19 cellular contexts compared by ENCODE assay signal in genomic region chr6:157847846-157848245, GRCh38. TPM values are rescaled to one million over a fixed set of nuclear protein-coding genes. Genes with fewer than 3 reads are reported as not detected.
DNase-seq lines count a peak whose midpoint lies in the region; ATAC-seq and TF ChIP-seq lines count a peak whose summit lies in the region.
"Had no signal": no experiment of that assay in that cellular context is flagged by ENCODE, and none has a peak within 500 bp of the region (broad histone marks: within the 10 kb centered on the region; RNA-seq: fewer than 3 reads in every experiment).

No MANE protein-coding gene starts in this region.

- no peak overlapping the region for H3K4me3 Mint-ChIP-seq in activated naive CD8-positive, alpha-beta T cell
- no peak overlapping the region for H3K4me3 Mint-ChIP-seq in activated naive CD8-positive, alpha-beta T cell treated with anti-CD3 and anti-CD28 coated beads, Interleukin-2, amount 50 U/mL, for 24 hours
- H3K4me3 Mint-ChIP-seq in stimulated activated naive B cell treated with anti-CD40 and anti-IgM and Interleukin-4, amounts not matched to agents 10 μg/mL and 1 μg/mL and 100 μg/mL, for 72 hours = peak overlapping the region in 1 of 2 donors; percentile 43
- H3K4me3 Mint-ChIP-seq in effector memory CD8-positive, alpha-beta T cell = no peak overlapping the region

- H3K4me3 ChIP-seq in WERI-Rb-1 (ENCODE audit: low read depth, low read length) (no peak overlapping the region), hepatocyte (no peak overlapping the region), Peyer's patch (no peak overlapping the region)
- H3K4me3 ChIP-seq: A549, MG63, PC-9 had no signal

- peak overlapping the region; percentile 10 for H3K4me2 ChIP-seq in hepatocyte
- H3K4me2 ChIP-seq: A549, PC-9 had no signal

- H3K27me3 Mint-ChIP-seq in activated naive CD8-positive, alpha-beta T cell = no peaks in the 10 kb centered on the region
- H3K27me3 Mint-ChIP-seq in activated naive CD8-positive, alpha-beta T cell treated with anti-CD3 and anti-CD28 coated beads, Interleukin-2, amount 50 U/mL, for 24 hours = no peaks in the 10 kb centered on the region
- no peaks in the 10 kb centered on the region for H3K27me3 Mint-ChIP-seq in stimulated activated naive B cell treated with anti-CD40 and anti-IgM and Interleukin-4, amounts not matched to agents 10 μg/mL and 1 μg/mL and 100 μg/mL, for 72 hours
- no peaks in the 10 kb centered on the region for H3K27me3 Mint-ChIP-seq in effector memory CD8-positive, alpha-beta T cell

- H3K27ac ChIP-seq in WERI-Rb-1 (peak overlapping the region; percentile 28; the same call in 1 of the 2 replicates), hepatocyte (peak overlapping the region; percentile 36), Peyer's patch (no peak overlapping the region)
- H3K27ac ChIP-seq: A549, C4-2B, PC-9 had no signal

- H3K27me3 ChIP-seq in WERI-Rb-1 (ENCODE audit: insufficient read depth, low read depth, severe bottlenecking) (no peaks in the 10 kb centered on the region), hepatocyte (no peaks in the 10 kb centered on the region), Peyer's patch (no peaks in the 10 kb centered on the region)
- H3K27me3 ChIP-seq: MG63 had no signal

- H3K9me3 Mint-ChIP-seq in activated naive CD8-positive, alpha-beta T cell (ENCODE audit: low read depth) = peaks cover 6% of the 10 kb centered on the region
- peaks cover 7% of the 10 kb centered on the region for H3K9me3 Mint-ChIP-seq in activated naive CD8-positive, alpha-beta T cell treated with anti-CD3 and anti-CD28 coated beads, Interleukin-2, amount 50 U/mL, for 24 hours
- H3K9me3 Mint-ChIP-seq in stimulated activated naive B cell treated with anti-CD40 and anti-IgM and Interleukin-4, amounts not matched to agents 10 μg/mL and 1 μg/mL and 100 μg/mL, for 72 hours = peaks cover 1 to 6% of the 10 kb centered on the region in 2 donors
- H3K9me3 Mint-ChIP-seq in effector memory CD8-positive, alpha-beta T cell = peaks cover 0 to 1% of the 10 kb centered on the region in 2 donors

- TF ChIP-seq CTCF in WERI-Rb-1 (IDR thresholded peaks at IDR 0.05; ENCODE audit: low read depth, low read length) (no peak), hepatocyte (IDR thresholded peaks at IDR 0.05; ENCODE audit: poor library complexity) (no peak), Peyer's patch (IDR thresholded peaks at IDR 0.05) (no peak)

- peaks cover 70% of the 10 kb centered on the region for H3K4me1 Mint-ChIP-seq in activated naive CD8-positive, alpha-beta T cell (ENCODE audit: low read depth)
- peaks cover 80% of the 10 kb centered on the region for H3K4me1 Mint-ChIP-seq in activated naive CD8-positive, alpha-beta T cell treated with anti-CD3 and anti-CD28 coated beads, Interleukin-2, amount 50 U/mL, for 24 hours
- peaks cover 42 to 83% of the 10 kb centered on the region in 2 donors for H3K4me1 Mint-ChIP-seq in stimulated activated naive B cell treated with anti-CD40 and anti-IgM and Interleukin-4, amounts not matched to agents 10 μg/mL and 1 μg/mL and 100 μg/mL, for 72 hours
- H3K4me1 Mint-ChIP-seq in effector memory CD8-positive, alpha-beta T cell (ENCODE audit: low read depth in 2 of 2) = peaks cover 25 to 31% of the 10 kb centered on the region in 2 donors

- peak overlapping the region; percentile 36 for H3K27ac Mint-ChIP-seq in activated naive CD8-positive, alpha-beta T cell
- H3K27ac Mint-ChIP-seq in activated naive CD8-positive, alpha-beta T cell treated with anti-CD3 and anti-CD28 coated beads, Interleukin-2, amount 50 U/mL, for 24 hours = no peak overlapping the region
- peak overlapping the region; percentile 62 for H3K27ac Mint-ChIP-seq in stimulated activated naive B cell treated with anti-CD40 and anti-IgM and Interleukin-4, amounts not matched to agents 10 μg/mL and 1 μg/mL and 100 μg/mL, for 72 hours
- no peak overlapping the region for H3K27ac Mint-ChIP-seq in effector memory CD8-positive, alpha-beta T cell

- H3K36me3 Mint-ChIP-seq in activated naive CD8-positive, alpha-beta T cell = peaks cover 24% of the 10 kb centered on the region
- H3K36me3 Mint-ChIP-seq in activated naive CD8-positive, alpha-beta T cell treated with anti-CD3 and anti-CD28 coated beads, Interleukin-2, amount 50 U/mL, for 24 hours (ENCODE audit: low read depth) = peaks cover 43% of the 10 kb centered on the region
- H3K36me3 Mint-ChIP-seq in stimulated activated naive B cell treated with anti-CD40 and anti-IgM and Interleukin-4, amounts not matched to agents 10 μg/mL and 1 μg/mL and 100 μg/mL, for 72 hours = peaks cover 31 to 50% of the 10 kb centered on the region in 2 donors
- H3K36me3 Mint-ChIP-seq in effector memory CD8-positive, alpha-beta T cell (ENCODE audit: insufficient read depth) = peaks cover 8% of the 10 kb centered on the region

- H3K79me2 ChIP-seq in hepatocyte = peaks cover 100% of the 10 kb centered on the region

- H4K20me1 ChIP-seq in hepatocyte (ENCODE audit: insufficient read depth, poor library complexity, severe bottlenecking) = peaks cover 55% of the 10 kb centered on the region

- no peaks in the 10 kb centered on the region for H3K9me3 ChIP-seq in WERI-Rb-1 (ENCODE audit: severe bottlenecking)
- H3K9me3 ChIP-seq in hepatocyte (ENCODE audit: low read depth) = peaks cover under 1% of the 10 kb centered on the region
- H3K9me3 ChIP-seq in Peyer's patch = no peaks in the 10 kb centered on the region

- DNase-seq in activated naive CD8-positive, alpha-beta T cell treated with anti-CD3 and anti-CD28 coated beads, Interleukin-2, amount 50 U/mL, for 24 hours = no peak
- DNase-seq in WERI-Rb-1 = no peak
- DNase-seq in hepatocyte (ENCODE audit: low spot score) = no peak
- no peak for DNase-seq in stimulated activated naive B cell treated with anti-CD40 and anti-IgM and Interleukin-4, amounts not matched to agents 10 μg/mL and 1 μg/mL and 100 μg/mL, for 72 hours
- no peak for DNase-seq in effector memory CD8-positive, alpha-beta T cell
- no peak for DNase-seq in GF-D8 (lab: John Stamatoyannopoulos, UW)
- DNase-seq in Peyer's patch = no peak
- DNase-seq: COR-L47, DMS153, H7, MG63, NCI-H1092 treated with DMSO at 0.1 percent for 48 hours, NCI-H1930, NCI-H446, NCI-H748 treated with DMSO at 0.1 percent for 48 hours, PC-9 had no signal

- no peaks in the 10 kb centered on the region for H3K9me2 ChIP-seq in hepatocyte (replicated peaks; ENCODE audit: insufficient read depth)

- H3K36me3 ChIP-seq in WERI-Rb-1 (no peaks in the 10 kb centered on the region; the same call in 1 of the 2 replicates), hepatocyte (replicated peaks; ENCODE audit: insufficient read depth, low read depth) (no peaks in the 10 kb centered on the region), Peyer's patch (no peaks in the 10 kb centered on the region)

- no peak overlapping the region for H2AFZ ChIP-seq in hepatocyte
- H2AFZ ChIP-seq: PC-9 had no signal

- no peak for ATAC-seq in activated naive CD8-positive, alpha-beta T cell treated with anti-CD3 and anti-CD28 coated beads, Interleukin-2, amount 50 U/mL, for 24 hours
- ATAC-seq in stimulated activated naive B cell treated with anti-CD40 and anti-IgM and Interleukin-4, amounts not matched to agents 10 μg/mL and 1 μg/mL and 100 μg/mL, for 72 hours (replicated peaks) = no peak
- no peak for ATAC-seq in effector memory CD8-positive, alpha-beta T cell (replicated peaks)
- ATAC-seq: A549 had no signal

- no peak for TF ChIP-seq POLR2A in Peyer's patch (IDR thresholded peaks at IDR 0.05)

- peaks cover 35% of the 10 kb centered on the region for H3K4me1 ChIP-seq in hepatocyte (ENCODE audit: insufficient read depth)
- H3K4me1 ChIP-seq in Peyer's patch = peaks cover 0 to 9% (median 6%) of the 10 kb centered on the region in 4 donors

- WGBS in hepatocyte (ENCODE audit: low lambda C conversion rate, missing lambda C conversion rate) = 80% methylated on average over 2 of the region's 2 CpGs

RNA-seq across cellular contexts. Expression of gene SNX9, which starts 24.8 kb away (rescaled TPM):
- 32.8 and 34.7 TPM in 2 replicates for total RNA-seq in hepatocyte
- polyA plus RNA-seq in hepatocyte = 28.7 and 34.1 TPM in 2 replicates
- 10 to 100 TPM; 49.8 to 59.1 (median 52.5) TPM for total RNA-seq in Peyer's patch

Comparison
In these comparisons a context has a peak if more than half of its experiments do, and no peak if none do; other contexts are left out.
1. H3K27ac Mint-ChIP-seq: peak in activated naive CD8-positive, alpha-beta T cell (single experiment) and stimulated activated naive B cell treated with anti-CD40 and anti-IgM and Interleukin-4, amounts not matched to agents 10 μg/mL and 1 μg/mL and 100 μg/mL, for 72 hours (single experiment); none in activated naive CD8-positive, alpha-beta T cell treated with anti-CD3 and anti-CD28 coated beads, Interleukin-2, amount 50 U/mL, for 24 hours (single experiment) and effector memory CD8-positive, alpha-beta T cell (0 of 2).
2. H3K27ac ChIP-seq: peak in WERI-Rb-1 (single experiment) and hepatocyte (single experiment); none in Peyer's patch (0 of 4).